22 cellular contexts compared by ENCODE assay signal in genomic region chr7:36692444-36692843, GRCh38. TPM values are rescaled to one million over a fixed set of nuclear protein-coding genes. Genes with fewer than 3 reads are reported as not detected.
DNase-seq lines count a peak whose midpoint lies in the region; ATAC-seq, FAIRE-seq and TF ChIP-seq lines count a peak whose summit lies in the region.
"Had no signal": no experiment of that assay in that cellular context is flagged by ENCODE, and none has a peak within 500 bp of the region (broad histone marks: within the 10 kb centered on the region; RNA-seq: fewer than 3 reads in every experiment).

No MANE protein-coding gene starts in this region.

- peak; percentile 37 for ATAC-seq in CD4-positive, alpha-beta T cell (ENCODE audit: poor library complexity)
- ATAC-seq in HG02642 (IDR thresholded peaks at IDR 0.05; ENCODE audit: poor library complexity, unreplicated experiment) (peak; percentile 56), HG02885 (IDR thresholded peaks at IDR 0.05; ENCODE audit: poor library complexity, unreplicated experiment) (no peak)
- ATAC-seq: body of pancreas, esophagus mucosa, HCT116 had no signal

- no peaks in the 10 kb centered on the region for H3K9me3 ChIP-seq in CD4-positive, alpha-beta T cell (ENCODE audit: control insufficient read depth, low read length)
- H3K9me3 ChIP-seq: body of pancreas had no signal

- peak overlapping the region; percentile 43 for H3K4me3 Mint-ChIP-seq in CD4-positive, alpha-beta T cell
- peak overlapping the region; percentile 87 for H3K4me3 Mint-ChIP-seq in activated T-helper 2 cell treated with anti-CD3 and anti-CD28 coated beads, Interferon-gamma antibody, Interleukin-2, Interleukin-4, amounts not matched to agents 10 μg/mL and 5 μg/mL and 100 μg/mL, durations not matched to agents 14 hours and 24 hours and 36 hours (ENCODE audit: low read depth)

- no peak for TF ChIP-seq CTCF in CD4-positive, alpha-beta T cell (IDR thresholded peaks at IDR 0.05)
- TF ChIP-seq CTCF in GM13977 (IDR thresholded peaks at IDR 0.05; ENCODE audit: extremely low read depth, insufficient read depth, missing control alignments) = no peak

- H3K36me3 Mint-ChIP-seq in CD4-positive, alpha-beta T cell (ENCODE audit: low read depth) = peaks cover 7% of the 10 kb centered on the region
- H3K36me3 Mint-ChIP-seq in activated T-helper 2 cell treated with anti-CD3 and anti-CD28 coated beads, Interferon-gamma antibody, Interleukin-2, Interleukin-4, amounts not matched to agents 10 μg/mL and 5 μg/mL and 100 μg/mL, durations not matched to agents 14 hours and 24 hours and 36 hours (ENCODE audit: low read depth) = peaks cover 48% of the 10 kb centered on the region

- CTCF ChIA-PET in CD4-positive, alpha-beta T cell (lab: Charles Lee) = no interaction called here

- intact Hi-C loops in CD4-positive, alpha-beta T cell (cut with DNase I, micrococcal nuclease) = no loop called here
- intact Hi-C loops in activated T-helper 2 cell treated with anti-CD3 and anti-CD28 coated beads, Interferon-gamma antibody, Interleukin-2, Interleukin-4, amounts not matched to agents 10 μg/mL and 5 μg/mL and 100 μg/mL, durations not matched to agents 14 hours and 24 hours and 36 hours (cut with micrococcal nuclease) = loop anchor here (1.0 to 2.0 kb wide), 5 partner anchors 8 to 92 kb away; no protein-coding TSS in a partner anchor

- no peak for FAIRE-seq in urothelium cell line (lab: Jason Lieb, UNC)

- H3K9me3 Mint-ChIP-seq in CD4-positive, alpha-beta T cell = no peaks in the 10 kb centered on the region
- H3K9me3 Mint-ChIP-seq in activated T-helper 2 cell treated with anti-CD3 and anti-CD28 coated beads, Interferon-gamma antibody, Interleukin-2, Interleukin-4, amounts not matched to agents 10 μg/mL and 5 μg/mL and 100 μg/mL, durations not matched to agents 14 hours and 24 hours and 36 hours = peaks cover 4% of the 10 kb centered on the region

- POLR2A ChIA-PET in CD4-positive, alpha-beta T cell (lab: Charles Lee) = interaction anchor here (1.1 to 2.8 kb wide), 4 partner anchors 10 to 84 kb away, joined by 3 to 10 read pairs (median 3); no protein-coding TSS in a partner anchor

- H3K27me3 Mint-ChIP-seq in CD4-positive, alpha-beta T cell = no peaks in the 10 kb centered on the region
- H3K27me3 Mint-ChIP-seq in activated T-helper 2 cell treated with anti-CD3 and anti-CD28 coated beads, Interferon-gamma antibody, Interleukin-2, Interleukin-4, amounts not matched to agents 10 μg/mL and 5 μg/mL and 100 μg/mL, durations not matched to agents 14 hours and 24 hours and 36 hours (ENCODE audit: low read depth) = no peaks in the 10 kb centered on the region

- H3K4me1 Mint-ChIP-seq in CD4-positive, alpha-beta T cell (ENCODE audit: low read depth) = peaks cover 48% of the 10 kb centered on the region
- H3K4me1 Mint-ChIP-seq in activated T-helper 2 cell treated with anti-CD3 and anti-CD28 coated beads, Interferon-gamma antibody, Interleukin-2, Interleukin-4, amounts not matched to agents 10 μg/mL and 5 μg/mL and 100 μg/mL, durations not matched to agents 14 hours and 24 hours and 36 hours (ENCODE audit: low read depth) = peaks cover 59% of the 10 kb centered on the region

- DNase-seq in CD4-positive, alpha-beta T cell = no peak
- DNase-seq in GM13977 (ENCODE audit: low spot score) = peak; percentile 13
- no peak for DNase-seq in activated T-helper 2 cell treated with anti-CD3 and anti-CD28 coated beads, Interferon-gamma antibody, Interleukin-2, Interleukin-4, amounts not matched to agents 10 μg/mL and 5 μg/mL and 100 μg/mL, durations not matched to agents 14 hours and 24 hours and 36 hours (ENCODE audit: low spot score)
- no peak for DNase-seq in DMS 273 treated with DMSO at 0.1 percent for 48 hours (lab: John Stamatoyannopoulos, UW)
- no peak for DNase-seq in NCI-H2029 (lab: John Stamatoyannopoulos, UW)
- DNase-seq in urothelium cell line (ENCODE audit: low spot score) = no peak
- DNase-seq: activated CD4-positive, alpha-beta T cell treated with anti-CD3 and anti-CD28 coated beads, Interleukin-2, amount 50 U/mL, for 48 hours; activated gamma-delta T cell treated with Interleukin-2 at 50 U/mL for 16 hours; AML-193; body of pancreas; dermis blood vessel endothelial cell; DMS153; islet precursor cell; mesenchymal stem cell; NCI-H1436 treated with DMSO at 0.1 percent for 48 hours; NCI-H446 treated with DMSO at 0.1 percent for 48 hours; retina; SHP77 treated with DMSO at 0.1 percent for 48 hours had no signal

- no peak overlapping the region for H3K27ac ChIP-seq in CD4-positive, alpha-beta T cell (ENCODE audit: low read depth, low read length)
- H3K27ac ChIP-seq: body of pancreas had no signal

- in situ Hi-C loops in GM13977 (cut with MboI; ENCODE audit: low pct_unique_long_range_greater_than_20kb, low sequenced_read_pairs, unreplicated experiment) = no loop called here

- H3K27ac Mint-ChIP-seq in CD4-positive, alpha-beta T cell = peak overlapping the region; percentile 78
- peak overlapping the region; percentile 99 for H3K27ac Mint-ChIP-seq in activated T-helper 2 cell treated with anti-CD3 and anti-CD28 coated beads, Interferon-gamma antibody, Interleukin-2, Interleukin-4, amounts not matched to agents 10 μg/mL and 5 μg/mL and 100 μg/mL, durations not matched to agents 14 hours and 24 hours and 36 hours

- H3K27me3 ChIP-seq in CD4-positive, alpha-beta T cell (ENCODE audit: control insufficient read depth, insufficient read depth, low read length) = no peaks in the 10 kb centered on the region
- H3K27me3 ChIP-seq: body of pancreas had no signal

RNA-seq across cellular contexts. Expression of gene AOAH, which starts 31.9 kb away (rescaled TPM):
- 10 to 100 TPM; 27.5 to 30.3 TPM for total RNA-seq in CD4-positive, alpha-beta T cell
- total RNA-seq in activated T-helper 2 cell treated with anti-CD3 and anti-CD28 coated beads, Interferon-gamma antibody, Interleukin-2, Interleukin-4, amounts not matched to agents 10 μg/mL and 5 μg/mL and 100 μg/mL, durations not matched to agents 14 hours and 24 hours and 36 hours = 33.4 and 33.5 TPM in 2 replicates
- total RNA-seq: dermis blood vessel endothelial cell had no signal
